Comparison of ENCODE assay signal across 20 cellular contexts in the genomic region with DNA sequence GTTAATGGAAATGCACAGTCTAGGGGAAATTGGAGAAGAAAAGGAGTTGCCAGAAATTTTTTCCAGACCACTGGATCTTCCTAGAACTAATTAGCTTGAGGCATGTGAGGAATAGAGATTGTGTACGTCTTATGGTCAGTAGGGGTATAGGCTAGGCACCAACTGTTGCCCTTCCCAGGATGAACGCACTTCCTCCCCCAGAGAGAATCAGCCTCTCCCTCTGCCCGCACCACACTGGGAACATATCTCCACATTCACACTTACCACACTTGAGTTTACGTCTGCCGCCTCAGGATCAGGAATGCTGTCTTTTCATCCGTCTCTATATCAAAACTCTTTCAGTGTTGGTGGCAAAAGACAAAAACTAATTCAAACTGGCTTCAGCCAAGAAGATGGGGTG.
"Had no signal": no experiment of that assay in that cellular context is flagged by ENCODE, and none has a peak within 500 bp of the region (broad histone marks: within the 10 kb centered on the region; RNA-seq: fewer than 3 reads in every experiment).

No MANE protein-coding gene starts in this region.

- ATAC-seq: activated CD4-positive, CD25-positive, alpha-beta regulatory T cell treated with anti-CD3 and anti-CD28 coated beads, Interleukin-2, amount 50 U/mL, for 24 hours; activated CD8-positive, alpha-beta T cell treated with anti-CD3 and anti-CD28 coated beads, Interleukin-2, amount 10 ng/mL, durations not matched to agents 7 days and 5 days; activated T-cell treated with anti-CD3 and anti-CD28 coated beads, Interleukin-2, amount 50 U/mL, for 4 hours; mucosa of descending colon; stimulated activated memory B cell treated with anti-CD40 and anti-IgM and Interleukin-4, amounts not matched to agents 10 μg/mL and 1 μg/mL and 100 μg/mL, for 72 hours; upper lobe of right lung had no signal

- H3K4me3 Mint-ChIP-seq: activated CD4-positive, alpha-beta T cell treated with anti-CD3 and anti-CD28 coated beads, Interleukin-2, amount 10 ng/mL, durations not matched to agents 7 days and 5 days; activated CD8-positive, alpha-beta T cell treated with anti-CD3 and anti-CD28 coated beads, Interleukin-2, amount 10 ng/mL, durations not matched to agents 7 days and 5 days; activated T-cell treated with anti-CD3 and anti-CD28 coated beads, Interleukin-2, amount 50 U/mL, for 4 hours; memory B cell; naive B cell; neural crest cell; stimulated activated memory B cell treated with anti-CD40 and anti-IgM and Interleukin-4, amounts not matched to agents 10 μg/mL and 1 μg/mL and 100 μg/mL, for 72 hours had no signal

- H3K36me3 Mint-ChIP-seq: memory B cell; naive B cell; stimulated activated memory B cell treated with anti-CD40 and anti-IgM and Interleukin-4, amounts not matched to agents 10 μg/mL and 1 μg/mL and 100 μg/mL, for 72 hours had no signal

- H3K27me3 Mint-ChIP-seq: activated CD4-positive, alpha-beta T cell treated with anti-CD3 and anti-CD28 coated beads, Interleukin-2, amount 10 ng/mL, durations not matched to agents 7 days and 5 days had no signal

- H3K27ac Mint-ChIP-seq: activated CD4-positive, alpha-beta T cell treated with anti-CD3 and anti-CD28 coated beads, Interleukin-2, amount 10 ng/mL, durations not matched to agents 7 days and 5 days; activated CD8-positive, alpha-beta T cell treated with anti-CD3 and anti-CD28 coated beads, Interleukin-2, amount 10 ng/mL, durations not matched to agents 7 days and 5 days; memory B cell; naive B cell; stimulated activated memory B cell treated with anti-CD40 and anti-IgM and Interleukin-4, amounts not matched to agents 10 μg/mL and 1 μg/mL and 100 μg/mL, for 72 hours had no signal

- H3K9me3 Mint-ChIP-seq: activated T-cell treated with anti-CD3 and anti-CD28 coated beads, Interleukin-2, amount 50 U/mL, for 4 hours; memory B cell; neural crest cell; stimulated activated memory B cell treated with anti-CD40 and anti-IgM and Interleukin-4, amounts not matched to agents 10 μg/mL and 1 μg/mL and 100 μg/mL, for 72 hours had no signal

- DNase-seq: activated CD4-positive, alpha-beta T cell treated with anti-CD3 and anti-CD28 coated beads, Interleukin-2, amount 10 ng/mL, durations not matched to agents 7 days and 5 days; activated CD8-positive, alpha-beta memory T cell treated with anti-CD3 and anti-CD28 coated beads, Interleukin-2, amount 50 U/mL, for 4 hours; activated CD8-positive, alpha-beta T cell treated with anti-CD3 and anti-CD28 coated beads, Interleukin-2, amount 10 ng/mL, durations not matched to agents 7 days and 5 days; activated effector memory CD4-positive, alpha-beta T cell treated with Interleukin-2 at 50 U/mL for 16 hours; activated naive CD4-positive, alpha-beta T cell treated with anti-CD3 and anti-CD28 coated beads, Interleukin-2, amount 50 U/mL, for 16 hours; activated T-cell treated with anti-CD3 and anti-CD28 coated beads, Interleukin-2, amount 50 U/mL, for 4 hours; adrenal gland; foreskin melanocyte; kidney; mucosa of descending colon; naive B cell; sigmoid colon; spleen; stimulated activated CD4-positive, alpha-beta T cell treated with anti-CD3 and anti-CD28 coated beads, Interleukin-4, amount 100 ng/mL, for 4 hours; T-helper 1 cell; upper lobe of right lung had no signal
